1 cellular context compared by ENCODE assay signal in the genomic region with DNA sequence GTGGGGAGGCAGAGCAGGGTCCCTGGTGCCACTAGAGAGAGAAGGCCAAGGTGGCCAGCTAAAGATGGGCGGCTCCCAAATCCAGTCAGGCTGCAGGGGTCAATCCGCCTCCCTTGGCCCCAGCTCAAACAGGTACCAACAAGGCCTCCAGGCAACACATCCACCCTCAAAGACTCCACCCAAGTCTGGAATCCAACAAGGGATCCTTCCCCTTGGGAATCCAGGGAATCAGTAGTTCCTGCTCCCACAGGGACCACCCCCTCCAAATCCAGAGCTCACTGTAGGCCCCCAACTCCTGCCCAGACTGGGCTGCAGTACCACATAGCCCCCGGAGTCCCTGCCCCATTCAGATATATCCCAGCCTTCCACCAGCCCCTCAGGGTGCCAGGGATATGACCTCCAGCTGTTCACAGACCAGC.
TF ChIP-seq lines count a peak whose summit lies in the region.

No MANE protein-coding gene starts in this region.

TF ChIP-seq in liver, 16 proteins besides CTCF, POLR2A, EP300 and RAD21 (continued from another document):
- TF ChIP-seq JUND (IDR thresholded peaks at IDR 0.05) (no peak), EGR1 (IDR thresholded peaks at IDR 0.05; ENCODE audit: low read depth in 2 of 2) (no peak), TAF1 (conservative IDR thresholded peaks at IDR 0.05) (no peak), GABPA (IDR thresholded peaks at IDR 0.05 in 1 of 2, conservative IDR thresholded peaks at IDR 0.05 in 1 of 2) (no peak), HNF4G (IDR thresholded peaks at IDR 0.05) (no peak)
- TF ChIP-seq, protein P1, sequence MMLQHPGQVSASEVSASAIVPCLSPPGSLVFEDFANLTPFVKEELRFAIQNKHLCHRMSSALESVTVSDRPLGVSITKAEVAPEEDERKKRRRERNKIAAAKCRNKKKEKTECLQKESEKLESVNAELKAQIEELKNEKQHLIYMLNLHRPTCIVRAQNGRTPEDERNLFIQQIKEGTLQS (IDR thresholded peaks at IDR 0.05), result no peak
